Comparison of ENCODE assay signal across 17 cellular contexts in the genomic region with DNA sequence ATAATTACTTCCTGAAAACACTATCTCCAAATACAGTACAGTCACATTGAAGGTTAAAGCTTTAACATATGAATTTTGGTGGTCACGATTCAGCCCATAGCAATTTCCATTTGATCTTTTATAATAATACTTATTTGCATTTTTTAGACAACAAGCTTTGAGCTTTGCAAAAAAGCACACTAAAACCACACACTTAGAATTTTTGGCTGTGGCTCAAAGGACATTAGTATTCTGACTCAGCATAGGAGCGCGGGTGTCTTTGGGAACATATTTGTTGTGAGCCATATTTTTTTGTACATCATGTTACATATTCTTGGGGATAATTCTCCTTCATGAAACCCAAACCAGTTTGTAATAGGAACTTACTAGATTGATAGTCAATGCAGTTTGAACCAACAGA.
"Had no signal": no experiment of that assay in that cellular context is flagged by ENCODE, and none has a peak within 500 bp of the region (broad histone marks: within the 10 kb centered on the region; RNA-seq: fewer than 3 reads in every experiment).

No MANE protein-coding gene starts in this region.

- H3K4me3 ChIP-seq: lower lobe of right lung, upper lobe of right lung had no signal

- H3K4me1 Mint-ChIP-seq: activated naive CD4-positive, alpha-beta T cell treated with anti-CD3 and anti-CD28 coated beads, Interleukin-2, amount 50 U/mL, for 24 hours; activated T-helper 17 cell treated with anti-CD3 and anti-CD28 coated beads, Interleukin-2, amount 50 U/mL, for 72 hours; WTC11 had no signal

- H3K4me3 Mint-ChIP-seq: activated naive CD4-positive, alpha-beta T cell treated with anti-CD3 and anti-CD28 coated beads, Interleukin-2, amount 50 U/mL, for 24 hours; activated T-helper 17 cell treated with anti-CD3 and anti-CD28 coated beads, Interleukin-2, amount 50 U/mL, for 72 hours; endodermal cell; WTC11 had no signal

- H3K27me3 ChIP-seq: upper lobe of right lung had no signal

- H3K9me3 ChIP-seq: lower lobe of right lung, upper lobe of right lung had no signal

- H3K27ac ChIP-seq: lower lobe of right lung, parathyroid adenoma, upper lobe of right lung had no signal

- H3K36me3 ChIP-seq: lower lobe of right lung, upper lobe of right lung had no signal

- H3K79me2 ChIP-seq: parathyroid adenoma had no signal

- DNase-seq: activated CD4-positive, alpha-beta T cell treated with anti-CD3 and anti-CD28 coated beads for 48 hours; dermis blood vessel endothelial cell; endodermal cell; erythroblast; left cardiac atrium; lower lobe of right lung; midbrain; retina; stimulated activated CD4-positive, alpha-beta T cell treated with anti-CD3 and anti-CD28 coated beads, Interleukin-4, amount 100 ng/mL, for 1 hour; stimulated activated CD8-positive, alpha-beta memory T cell treated with anti-CD3 and anti-CD28 coated beads, Interleukin-4, amount 100 ng/mL, for 48 hours; stimulated activated naive CD8-positive, alpha-beta T cell treated with anti-CD3 and anti-CD28 coated beads, Interleukin-15, Interleukin-2, amounts not matched to agents 100 U/mL and 50 U/mL, for 24 hours; T1000; upper lobe of right lung had no signal

- H3K4me1 ChIP-seq: lower lobe of right lung, parathyroid adenoma, upper lobe of right lung had no signal

- H3K27ac Mint-ChIP-seq: activated naive CD4-positive, alpha-beta T cell treated with anti-CD3 and anti-CD28 coated beads, Interleukin-2, amount 50 U/mL, for 24 hours; activated T-helper 17 cell treated with anti-CD3 and anti-CD28 coated beads, Interleukin-2, amount 50 U/mL, for 72 hours; endodermal cell; WTC11 had no signal

- H3K9ac ChIP-seq: parathyroid adenoma had no signal

- H3K27me3 Mint-ChIP-seq: activated naive CD4-positive, alpha-beta T cell treated with anti-CD3 and anti-CD28 coated beads, Interleukin-2, amount 50 U/mL, for 24 hours; activated T-helper 17 cell treated with anti-CD3 and anti-CD28 coated beads, Interleukin-2, amount 50 U/mL, for 72 hours had no signal

- H2AFZ ChIP-seq: parathyroid adenoma had no signal

- ATAC-seq: activated T-helper 17 cell treated with anti-CD3 and anti-CD28 coated beads, Interleukin-2, amount 50 U/mL, for 72 hours; left cardiac atrium; lower lobe of right lung; stimulated activated naive CD8-positive, alpha-beta T cell treated with anti-CD3 and anti-CD28 coated beads, Interleukin-15, Interleukin-2, amounts not matched to agents 100 U/mL and 50 U/mL, for 24 hours; upper lobe of right lung; WTC11 had no signal
